Comparison of ENCODE assay signal across 8 cellular contexts in genomic region chr9:100427366-100428263, GRCh38. TPM values are rescaled to one million over a fixed set of nuclear protein-coding genes. Genes with fewer than 3 reads are reported as not detected.
DNase-seq lines count a peak whose midpoint lies in the region; ATAC-seq and TF ChIP-seq lines count a peak whose summit lies in the region.

No MANE protein-coding gene starts in this region.

- peak overlapping the region; percentile 67 for H3K4me3 ChIP-seq in kidney epithelial cell (ENCODE audit: low read depth, low read length)
- peak overlapping the region; percentile 59 to 87 (median 64) for H3K4me3 ChIP-seq in spleen

- DNase-seq in Daoy (ENCODE audit: low read depth), result peak; percentile 86
- DNase-seq in HuH-7 (ENCODE audit: low spot score), result peak; percentile 65
- DNase-seq in SW 1271 (lab: John Stamatoyannopoulos, UW), result peak; percentile 73 to 75
- DNase-seq in cerebellum (ENCODE audit: low spot score), result peak; percentile 82
- DNase-seq in kidney epithelial cell (ENCODE audit: low read depth), result no peak
- DNase-seq in spleen, result no peak
- no peak for DNase-seq in DMS114 treated with DMSO at 0.1 percent for 48 hours (lab: John Stamatoyannopoulos, UW; ENCODE audit: unreplicated experiment)

- intact Hi-C loops in spleen (cut with DNase I; ENCODE audit: low total_unique reads), result no loop called here

- WGBS in spleen, 5 donors, result 7 to 21% (median 11%) methylated on average over 16 to 65 of the region's 65 CpGs

- peak; percentile 48 for ATAC-seq in GM21576 (IDR thresholded peaks at IDR 0.05; ENCODE audit: unreplicated experiment)

- TF ChIP-seq POLR2A in spleen (IDR thresholded peaks at IDR 0.05), result no peak

- TF ChIP-seq CTCF in kidney epithelial cell (IDR thresholded peaks at IDR 0.05; ENCODE audit: insufficient read depth, low read length, poor library complexity, severe bottlenecking) (no peak), spleen (IDR thresholded peaks at IDR 0.05 in 8 of 11, conservative IDR thresholded peaks at IDR 0.05 in 3 of 11) (no peak)

- H3K4me1 ChIP-seq in spleen, result peaks cover 7 to 34% (median 23%) of the 10 kb centered on the region in 6 donors

- H3K9me3 ChIP-seq in spleen, result no peaks in the 10 kb centered on the region

- H3K27me3 ChIP-seq in kidney epithelial cell (ENCODE audit: control insufficient read depth, insufficient read depth, low read length), result no peaks in the 10 kb centered on the region
- H3K27me3 ChIP-seq in spleen (replicated peaks in 1 of 7), result no peaks in the 10 kb centered on the region

- peak overlapping the region; percentile 53 to 88 (median 76) for H3K27ac ChIP-seq in spleen

- no peaks in the 10 kb centered on the region for H3K36me3 ChIP-seq in kidney epithelial cell (ENCODE audit: control insufficient read depth, insufficient read depth, low read length)
- H3K36me3 ChIP-seq in spleen, result no peaks in the 10 kb centered on the region

RNA-seq across cellular contexts. Expression of gene MSANTD3, which starts 0.7 kb away (rescaled TPM):
- 150 and 171 TPM in 2 replicates for total RNA-seq in Daoy (2014; rRNA removed; shearing (Covaris generic))
- total RNA-seq in cerebellum, result 30.7 TPM
- total RNA-seq in kidney epithelial cell, result 76.1 and 77.3 TPM in 2 replicates
- total RNA-seq in spleen, result 10 to 100 TPM in 6 of 7 donors, 1 to 10 TPM in 1; 7.4 to 20.8 (median 13.1) TPM
- polyA plus RNA-seq in spleen, result 10 to 100 TPM in 1 of 3 donors, 1 to 10 TPM in 2; 8.7 to 10.4 (median 9.0) TPM

RNA-seq across cellular contexts. Expression of gene TMEFF1, which starts 45.3 kb away (rescaled TPM):
- 0.83 and 2.1 TPM in 2 replicates for total RNA-seq in Daoy (2014; rRNA removed; shearing (Covaris generic))
- total RNA-seq in cerebellum (38.7 TPM), kidney epithelial cell (15.7 and 23.4 TPM in 2 replicates), spleen (under 1 TPM in 1 of 7 donors, not detected in 6; 0.13 TPM)
- under 1 TPM in 2 of 3 donors, not detected in 1; 0.03 to 0.05 TPM for polyA plus RNA-seq in spleen

Comparison
In these comparisons a context has a peak if more than half of its experiments do, and no peak if none do; other contexts are left out.
1. DNase-seq: peak in Daoy (single experiment), HuH-7 (single experiment), SW 1271 (2 of 2) and cerebellum (single experiment); none in kidney epithelial cell (single experiment), spleen (single experiment) and DMS114 treated with DMSO at 0.1 percent for 48 hours (single experiment).